In the genomic region with DNA sequence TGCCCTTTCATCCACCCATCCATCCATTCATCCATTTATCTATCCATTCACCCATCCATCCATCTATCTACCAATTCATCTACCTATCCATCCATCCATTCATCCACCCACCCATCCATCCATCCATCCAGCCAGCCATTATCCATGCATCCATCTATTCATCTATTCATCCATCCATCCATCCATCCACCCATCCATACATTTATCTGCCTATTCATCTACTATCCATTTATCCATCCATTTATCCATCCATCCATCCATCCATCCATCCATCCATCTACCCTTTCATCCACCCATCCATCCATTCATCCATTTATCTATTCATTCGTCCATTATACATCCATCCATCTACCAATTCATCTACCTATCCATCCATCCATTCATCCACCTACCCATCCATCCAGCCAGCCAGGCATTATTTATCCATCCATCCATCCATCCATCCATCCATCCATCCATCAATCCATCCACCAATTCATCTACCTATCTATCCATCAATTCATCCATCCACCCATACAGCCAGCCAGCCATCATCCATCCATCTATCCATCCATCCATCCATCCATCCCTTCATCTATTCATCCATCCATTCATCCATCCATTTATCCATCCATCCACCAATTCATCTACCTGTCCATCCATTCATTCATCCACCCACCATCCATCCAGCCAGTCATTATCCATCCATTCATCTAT, we compare ENCODE assay signal across 7 cellular contexts. TPM values are rescaled to one million over a fixed set of nuclear protein-coding genes. Genes with fewer than 3 reads are reported as not detected.
"Had no signal": no experiment of that assay in that cellular context is flagged by ENCODE, and none has a peak within 500 bp of the region (broad histone marks: within the 10 kb centered on the region; RNA-seq: fewer than 3 reads in every experiment).

No MANE protein-coding gene starts in this region.

- H3K4me1 ChIP-seq: HAP-1 had no signal

- DNase-seq: H7, KG1 had no signal

- H3K4me3 ChIP-seq: GM23338, HAP-1, K562 had no signal

- H3K9me3 ChIP-seq: HAP-1 had no signal

- ATAC-seq: GM23338, HCT116, K562 had no signal

- H3K4me2 ChIP-seq: GM23338 had no signal

- FAIRE-seq: HTR-8/SVneo, K562 had no signal

- H2AFZ ChIP-seq: GM23338 had no signal

RNA-seq across cellular contexts. Expression of a gene that starts 10.2 kb away (rescaled TPM):
- polyA plus RNA-seq: K562 had no signal
